ENCODE assay signal across 21 cellular contexts in genomic region chr6:149064026-149065017, GRCh38.
A peak's percentile ranks its signal among the peaks of the same experiment; 100 is the strongest.
DNase-seq lines count a peak whose midpoint lies in the region; ATAC-seq and TF ChIP-seq lines count a peak whose summit lies in the region.
"Had no signal": no experiment of that assay in that cellular context is flagged by ENCODE, and none has a peak within 500 bp of the region (broad histone marks: within the 10 kb centered on the region; RNA-seq: fewer than 3 reads in every experiment).

No MANE protein-coding gene starts in this region.

- DNase-seq in EL (peak; percentile 17), iPS-NIHi11 (ENCODE audit: low spot score) (no peak)
- DNase-seq in activated T-helper 1 cell treated with anti-CD3 and anti-CD28 coated beads, Interleukin-12 subunit alpha, Interleukin-12 subunit beta, Interleukin-2, Interleukin-4 antibody, amounts not matched to agents 30 ng/mL and 10 ng/mL and 1 ng/mL, durations not matched to agents 14 hours and 24 hours and 36 hours (ENCODE audit: low spot score): no peak
- no peak for DNase-seq in activated effector memory CD4-positive, alpha-beta T cell treated with anti-CD3 and anti-CD28 coated beads, Interleukin-2, amount 50 U/mL, for 16 hours
- DNase-seq: activated CD8-positive, alpha-beta memory T cell treated with anti-CD3 and anti-CD28 coated beads, Interleukin-2, amount 10 ng/mL, durations not matched to agents 7 days and 5 days; activated gamma-delta T cell treated with Interleukin-2 at 50 U/mL for 16 hours; BE2C; body of pancreas; cortex of kidney; gastrocnemius medialis; left ventricle myocardium inferior; natural killer cell; NCI-H1092; NCI-H748 treated with DMSO at 0.1 percent for 48 hours; psoas muscle; WERI-Rb-1 had no signal

- 0 out of 22 replicates have a peak, but pooled peaks cover 0 to 5% (median 0%) of the 10 kb centered on the region in 11 experiments for H4K20me1 ChIP-seq in BLaER1 treated with 17β-estradiol and CSF1 and Interleukin-3, amounts not matched to agents 10 nM and 100 nM

- peak overlapping the region; percentile 72 to 93 (median 85) for H3K4me2 ChIP-seq in BLaER1 treated with 17β-estradiol and CSF1 and Interleukin-3, amounts not matched to agents 10 nM and 100 nM

- peaks cover 78 to 100% (median 82%) of the 10 kb centered on the region in 10 experiments for H3K4me1 ChIP-seq in BLaER1 treated with 17β-estradiol and CSF1 and Interleukin-3, amounts not matched to agents 10 nM and 100 nM
- H3K4me1 ChIP-seq: gastrocnemius medialis, psoas muscle had no signal

- peaks cover 5% of the 10 kb centered on the region for H3K9me3 Mint-ChIP-seq in activated T-helper 1 cell treated with anti-CD3 and anti-CD28 coated beads, Interleukin-12 subunit alpha, Interleukin-12 subunit beta, Interleukin-2, Interleukin-4 antibody, amounts not matched to agents 30 ng/mL and 10 ng/mL and 1 ng/mL, durations not matched to agents 14 hours and 24 hours and 36 hours
- no peaks in the 10 kb centered on the region for H3K9me3 Mint-ChIP-seq in nephron
- H3K9me3 Mint-ChIP-seq: natural killer cell had no signal

- peaks cover 0 to 6% (median 0%) of the 10 kb centered on the region in 11 experiments; a peak in 2 of 22 replicates for H3K9me3 ChIP-seq in BLaER1 treated with 17β-estradiol and CSF1 and Interleukin-3, amounts not matched to agents 10 nM and 100 nM (replicated peaks in 1 of 11)
- H3K9me3 ChIP-seq: BE2C, body of pancreas, gastrocnemius medialis, left ventricle myocardium inferior, psoas muscle had no signal

- no peak overlapping the region for H3K4me3 Mint-ChIP-seq in activated T-helper 1 cell treated with anti-CD3 and anti-CD28 coated beads, Interleukin-12 subunit alpha, Interleukin-12 subunit beta, Interleukin-2, Interleukin-4 antibody, amounts not matched to agents 30 ng/mL and 10 ng/mL and 1 ng/mL, durations not matched to agents 14 hours and 24 hours and 36 hours
- H3K4me3 Mint-ChIP-seq in nephron: no peak overlapping the region
- H3K4me3 Mint-ChIP-seq: activated CD8-positive, alpha-beta memory T cell treated with anti-CD3 and anti-CD28 coated beads, Interleukin-2, amount 10 ng/mL, durations not matched to agents 7 days and 5 days; natural killer cell had no signal

- TF ChIP-seq CTCF in nephron (IDR thresholded peaks at IDR 0.05; ENCODE audit: unreplicated experiment in 3 of 3): no peak

- H3K4me1 Mint-ChIP-seq in activated T-helper 1 cell treated with anti-CD3 and anti-CD28 coated beads, Interleukin-12 subunit alpha, Interleukin-12 subunit beta, Interleukin-2, Interleukin-4 antibody, amounts not matched to agents 30 ng/mL and 10 ng/mL and 1 ng/mL, durations not matched to agents 14 hours and 24 hours and 36 hours (ENCODE audit: low read depth): peaks cover 82% of the 10 kb centered on the region
- peaks cover 58% of the 10 kb centered on the region for H3K4me1 Mint-ChIP-seq in nephron

- no peak overlapping the region for H3K4me3 ChIP-seq in BLaER1 treated with 17β-estradiol and CSF1 and Interleukin-3, amounts not matched to agents 10 nM and 100 nM
- H3K4me3 ChIP-seq: body of pancreas, gastrocnemius medialis, left ventricle myocardium inferior, psoas muscle had no signal

- H3K36me3 Mint-ChIP-seq in activated T-helper 1 cell treated with anti-CD3 and anti-CD28 coated beads, Interleukin-12 subunit alpha, Interleukin-12 subunit beta, Interleukin-2, Interleukin-4 antibody, amounts not matched to agents 30 ng/mL and 10 ng/mL and 1 ng/mL, durations not matched to agents 14 hours and 24 hours and 36 hours (ENCODE audit: low read depth): peaks cover 22% of the 10 kb centered on the region
- no peaks in the 10 kb centered on the region for H3K36me3 Mint-ChIP-seq in nephron (ENCODE audit: low read depth)
- H3K36me3 Mint-ChIP-seq: IgD-negative memory B cell, natural killer cell had no signal

- H3K36me3 ChIP-seq in BLaER1 treated with 17β-estradiol and CSF1 and Interleukin-3, amounts not matched to agents 10 nM and 100 nM: no peaks in the 10 kb centered on the region
- H3K36me3 ChIP-seq: BE2C, gastrocnemius medialis, left ventricle myocardium inferior, WERI-Rb-1 had no signal

- ATAC-seq in HG03025 (IDR thresholded peaks at IDR 0.05; ENCODE audit: low FRiP score, unreplicated experiment): no peak
- ATAC-seq: activated CD8-positive, alpha-beta memory T cell treated with anti-CD3 and anti-CD28 coated beads, Interleukin-2, amount 10 ng/mL, durations not matched to agents 7 days and 5 days; body of pancreas; gastrocnemius medialis; natural killer cell; Panc1; psoas muscle had no signal

- peak overlapping the region in 5 of 11 experiments; percentile 11 to 88 (median 24); a peak in 9 of 22 replicates for H3K27ac ChIP-seq in BLaER1 treated with 17β-estradiol and CSF1 and Interleukin-3, amounts not matched to agents 10 nM and 100 nM
- H3K27ac ChIP-seq: body of pancreas, gastrocnemius medialis, left ventricle myocardium inferior, psoas muscle, WERI-Rb-1 had no signal

- no peaks in the 10 kb centered on the region; a peak in 1 of 22 replicates for H3K27me3 ChIP-seq in BLaER1 treated with 17β-estradiol and CSF1 and Interleukin-3, amounts not matched to agents 10 nM and 100 nM
- H3K27me3 ChIP-seq: BE2C, body of pancreas, gastrocnemius medialis had no signal

- H3K27ac Mint-ChIP-seq in activated T-helper 1 cell treated with anti-CD3 and anti-CD28 coated beads, Interleukin-12 subunit alpha, Interleukin-12 subunit beta, Interleukin-2, Interleukin-4 antibody, amounts not matched to agents 30 ng/mL and 10 ng/mL and 1 ng/mL, durations not matched to agents 14 hours and 24 hours and 36 hours: peak overlapping the region; percentile 50
- H3K27ac Mint-ChIP-seq in nephron: peak overlapping the region; percentile 29 to 61 (median 52)

- peak overlapping the region in 2 of 11 experiments; percentile 7 to 24; a peak in 1 of 22 replicates for H3K9ac ChIP-seq in BLaER1 treated with 17β-estradiol and CSF1 and Interleukin-3, amounts not matched to agents 10 nM and 100 nM

- H3K27me3 Mint-ChIP-seq in activated T-helper 1 cell treated with anti-CD3 and anti-CD28 coated beads, Interleukin-12 subunit alpha, Interleukin-12 subunit beta, Interleukin-2, Interleukin-4 antibody, amounts not matched to agents 30 ng/mL and 10 ng/mL and 1 ng/mL, durations not matched to agents 14 hours and 24 hours and 36 hours (ENCODE audit: insufficient read depth): no peaks in the 10 kb centered on the region
- H3K27me3 Mint-ChIP-seq in nephron (ENCODE audit: low read depth): no peaks in the 10 kb centered on the region
- H3K27me3 Mint-ChIP-seq: activated CD8-positive, alpha-beta memory T cell treated with anti-CD3 and anti-CD28 coated beads, Interleukin-2, amount 10 ng/mL, durations not matched to agents 7 days and 5 days; IgD-negative memory B cell had no signal

- intact Hi-C loops in activated T-helper 1 cell treated with anti-CD3 and anti-CD28 coated beads, Interleukin-12 subunit alpha, Interleukin-12 subunit beta, Interleukin-2, Interleukin-4 antibody, amounts not matched to agents 30 ng/mL and 10 ng/mL and 1 ng/mL, durations not matched to agents 14 hours and 24 hours and 36 hours (cut with micrococcal nuclease): no loop called here
